In the genomic region with DNA sequence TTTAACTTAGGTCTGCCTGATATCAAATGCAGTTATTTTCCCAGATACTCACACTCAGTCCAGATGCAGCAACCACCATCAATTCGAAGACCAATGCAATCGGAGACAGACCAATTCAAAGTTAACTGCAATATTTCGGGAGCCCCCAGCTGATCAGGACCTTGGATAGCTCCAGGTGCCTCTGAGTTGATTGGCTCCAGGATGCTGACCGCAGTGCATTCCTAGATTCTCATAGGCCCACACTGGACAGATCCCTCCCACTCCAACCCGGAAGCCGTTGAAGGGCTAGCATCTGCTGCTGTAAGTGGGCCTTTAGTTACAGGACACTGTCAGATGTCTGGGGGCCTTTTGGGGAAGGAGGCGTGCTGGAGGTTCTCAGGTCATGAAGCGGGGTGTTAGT, we compare ENCODE assay signal across 8 cellular contexts.
DNase-seq lines count a peak whose midpoint lies in the region; ATAC-seq and TF ChIP-seq lines count a peak whose summit lies in the region.

No MANE protein-coding gene starts in this region.

- no CpG with 5 or more reads among the region's 8 CpGs for WGBS in iPS DF 6.9 (ENCODE audit: insufficient coverage, insufficient read length)

- TF ChIP-seq CTCF in GM13976 (IDR thresholded peaks at IDR 0.05; ENCODE audit: borderline replicate concordance, control extremely low read depth, extremely low read depth, insufficient read depth, missing control alignments), result no peak

- no peak overlapping the region for H3K4me3 Mint-ChIP-seq in activated T-helper 1 cell treated with anti-CD3 and anti-CD28 coated beads, Interleukin-12 subunit alpha, Interleukin-12 subunit beta, Interleukin-2, Interleukin-4 antibody, amounts not matched to agents 30 ng/mL and 10 ng/mL and 1 ng/mL, durations not matched to agents 14 hours and 24 hours and 36 hours

- H3K27me3 Mint-ChIP-seq in activated T-helper 1 cell treated with anti-CD3 and anti-CD28 coated beads, Interleukin-12 subunit alpha, Interleukin-12 subunit beta, Interleukin-2, Interleukin-4 antibody, amounts not matched to agents 30 ng/mL and 10 ng/mL and 1 ng/mL, durations not matched to agents 14 hours and 24 hours and 36 hours (ENCODE audit: insufficient read depth), result peaks cover 3% of the 10 kb centered on the region

- DNase-seq in GM13976 (ENCODE audit: low spot score) (peak; percentile 57), NAMALWA (ENCODE audit: low spot score) (peak; percentile 77), iPS DF 6.9 (ENCODE audit: low read depth, low spot score) (peak; percentile 75), NCI-H1436 treated with DMSO at 0.1 percent for 48 hours (lab: John Stamatoyannopoulos, UW) (no peak)
- DNase-seq in activated T-helper 1 cell treated with anti-CD3 and anti-CD28 coated beads, Interleukin-12 subunit alpha, Interleukin-12 subunit beta, Interleukin-2, Interleukin-4 antibody, amounts not matched to agents 30 ng/mL and 10 ng/mL and 1 ng/mL, durations not matched to agents 14 hours and 24 hours and 36 hours (ENCODE audit: low spot score), result peak; percentile 36
- DNase-seq in stimulated activated CD8-positive, alpha-beta memory T cell treated with anti-CD3 and anti-CD28 coated beads, Interleukin-15, amount 100 ng/mL, for 24 hours (ENCODE audit: low read depth), result peak; percentile 13

- no peak overlapping the region for H3K4me3 ChIP-seq in iPS DF 6.9 (ENCODE audit: low read length)

- no peaks in the 10 kb centered on the region for H3K27me3 ChIP-seq in iPS DF 6.9 (ENCODE audit: control insufficient read depth, insufficient read depth, low read length)

- in situ Hi-C loops in GM13976 (cut with MboI; ENCODE audit: low sequenced_read_pairs, unreplicated experiment), result no loop called here

- H3K9me3 Mint-ChIP-seq in activated T-helper 1 cell treated with anti-CD3 and anti-CD28 coated beads, Interleukin-12 subunit alpha, Interleukin-12 subunit beta, Interleukin-2, Interleukin-4 antibody, amounts not matched to agents 30 ng/mL and 10 ng/mL and 1 ng/mL, durations not matched to agents 14 hours and 24 hours and 36 hours, result no peaks in the 10 kb centered on the region

- no peaks in the 10 kb centered on the region for H3K36me3 Mint-ChIP-seq in activated T-helper 1 cell treated with anti-CD3 and anti-CD28 coated beads, Interleukin-12 subunit alpha, Interleukin-12 subunit beta, Interleukin-2, Interleukin-4 antibody, amounts not matched to agents 30 ng/mL and 10 ng/mL and 1 ng/mL, durations not matched to agents 14 hours and 24 hours and 36 hours (ENCODE audit: low read depth)

- no peaks in the 10 kb centered on the region for H3K36me3 ChIP-seq in iPS DF 6.9 (ENCODE audit: control insufficient read depth, insufficient read depth, low read length)

- no peak overlapping the region for H3K27ac Mint-ChIP-seq in activated T-helper 1 cell treated with anti-CD3 and anti-CD28 coated beads, Interleukin-12 subunit alpha, Interleukin-12 subunit beta, Interleukin-2, Interleukin-4 antibody, amounts not matched to agents 30 ng/mL and 10 ng/mL and 1 ng/mL, durations not matched to agents 14 hours and 24 hours and 36 hours

- intact Hi-C loops in activated T-helper 1 cell treated with anti-CD3 and anti-CD28 coated beads, Interleukin-12 subunit alpha, Interleukin-12 subunit beta, Interleukin-2, Interleukin-4 antibody, amounts not matched to agents 30 ng/mL and 10 ng/mL and 1 ng/mL, durations not matched to agents 14 hours and 24 hours and 36 hours (cut with micrococcal nuclease), result loop anchor here (5.0 kb wide), 1 partner anchor 1193 kb away; no protein-coding TSS in a partner anchor

- no peaks in the 10 kb centered on the region for H3K9me3 ChIP-seq in iPS DF 6.9 (ENCODE audit: control insufficient read depth, insufficient read depth, low read length)

- H3K4me1 ChIP-seq in iPS DF 6.9 (ENCODE audit: control insufficient read depth, insufficient read depth, low read length), result no peaks in the 10 kb centered on the region

- no peaks in the 10 kb centered on the region for H3K4me1 Mint-ChIP-seq in activated T-helper 1 cell treated with anti-CD3 and anti-CD28 coated beads, Interleukin-12 subunit alpha, Interleukin-12 subunit beta, Interleukin-2, Interleukin-4 antibody, amounts not matched to agents 30 ng/mL and 10 ng/mL and 1 ng/mL, durations not matched to agents 14 hours and 24 hours and 36 hours (ENCODE audit: low read depth)

- H3K27ac ChIP-seq in iPS DF 6.9 (ENCODE audit: low read length), result no peak overlapping the region

- ATAC-seq in HG02642 (IDR thresholded peaks at IDR 0.05; ENCODE audit: poor library complexity, unreplicated experiment), result no peak
- no peak for ATAC-seq in HG03135 (IDR thresholded peaks at IDR 0.05; ENCODE audit: unreplicated experiment)
